Comparison of ENCODE assay signal across 9 cellular contexts in the genomic region with DNA sequence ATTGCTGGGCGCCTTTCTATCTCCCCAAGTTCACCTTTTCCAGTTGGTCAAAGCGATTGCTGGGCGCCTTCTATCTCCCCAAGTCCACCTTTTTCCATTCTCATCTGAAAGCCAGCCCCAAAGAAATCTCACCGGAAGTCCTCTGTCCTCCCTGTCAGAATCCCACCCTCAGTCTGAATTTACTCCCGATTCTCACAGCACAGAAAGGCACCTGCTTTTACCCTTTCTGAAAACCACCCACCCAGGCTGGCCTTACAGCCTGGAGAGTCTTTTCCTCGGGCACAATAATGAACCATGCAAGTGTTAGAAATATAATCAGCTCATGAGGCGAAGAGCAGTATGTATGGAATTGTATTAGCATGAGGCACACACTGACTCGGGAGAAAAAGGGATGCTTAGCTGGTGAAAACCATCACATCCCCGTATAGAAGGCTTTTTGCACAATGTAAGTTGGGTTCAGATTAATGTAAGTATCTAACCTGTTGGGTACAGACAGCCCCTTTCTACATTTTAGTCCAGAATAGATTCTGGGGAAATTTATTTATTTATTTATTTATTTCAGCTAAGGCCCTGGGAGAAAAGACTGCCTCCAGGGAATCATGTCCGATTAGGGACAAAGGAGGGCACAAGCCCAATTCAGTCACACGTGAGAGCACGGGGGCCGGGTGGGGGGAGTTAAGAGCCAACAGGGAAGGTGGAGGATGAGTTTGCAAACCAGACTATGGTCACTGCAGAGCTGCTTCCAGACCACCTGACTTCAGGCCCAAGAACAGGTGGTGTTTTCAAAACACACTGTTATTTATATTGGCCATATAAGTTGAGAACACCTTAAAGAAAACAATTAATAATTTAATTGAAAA. TPM values are rescaled to one million over a fixed set of nuclear protein-coding genes. Genes with fewer than 3 reads are reported as not detected.
DNase-seq lines count a peak whose midpoint lies in the region; ATAC-seq and TF ChIP-seq lines count a peak whose summit lies in the region.
"Had no signal": no experiment of that assay in that cellular context is flagged by ENCODE, and none has a peak within 500 bp of the region (broad histone marks: within the 10 kb centered on the region; RNA-seq: fewer than 3 reads in every experiment).

No MANE protein-coding gene starts in this region.

- intact Hi-C loops in mammary epithelial cell (cut with micrococcal nuclease) (loop anchor here (5.0 kb wide), 3 partner anchors 77 to 547 kb away; no protein-coding TSS in a partner anchor), transverse colon (cut with DNase I; ENCODE audit: low total_unique reads) (loop anchor here (5.0 to 10.0 kb wide), 2 partner anchors 114 to 217 kb away; no protein-coding TSS in a partner anchor)

- H3K9me3 ChIP-seq in mammary epithelial cell (replicated peaks; ENCODE audit: insufficient read depth, low read length) (no peaks in the 10 kb centered on the region), mesodermal cell (ENCODE audit: control insufficient read depth, low read length) (no peaks in the 10 kb centered on the region), transverse colon (no peaks in the 10 kb centered on the region)

- H3K27me3 Mint-ChIP-seq in activated naive CD4-positive, alpha-beta T cell treated with anti-CD3 and anti-CD28 coated beads, Interleukin-2, amount 50 U/mL, for 24 hours: peaks cover 10% of the 10 kb centered on the region

- H3K4me1 Mint-ChIP-seq in activated naive CD4-positive, alpha-beta T cell treated with anti-CD3 and anti-CD28 coated beads, Interleukin-2, amount 50 U/mL, for 24 hours: peaks cover 8% of the 10 kb centered on the region

- H3K4me3 ChIP-seq in mammary epithelial cell (replicated peaks in 1 of 3; ENCODE audit: insufficient read depth in 1 of 3, low read depth in 2 of 3, low read length in 3 of 3): no peak overlapping the region
- H3K4me3 ChIP-seq in mesodermal cell (ENCODE audit: extremely low read depth, insufficient read depth, low read length, poor library complexity, severe bottlenecking): peak overlapping the region; percentile 53
- H3K4me3 ChIP-seq in transverse colon: peak overlapping the region in 2 of 4 donors; percentile 78 to 95

- in situ Hi-C loops in mammary epithelial cell (cut with MboI; ENCODE audit: low sequenced_read_pairs in 2 of 2) (no loop called here), transverse colon (cut with MboI; ENCODE audit: low pct_ligation_motif_present in 1 of 4, low pct_unique_long_range_greater_than_20kb in 1 of 4, low sequenced_read_pairs in 3 of 4) (loop anchor here in 1 of 4 donors (25.0 kb wide), 1 partner anchor 212 kb away; no protein-coding TSS in a partner anchor)

- BruUV-seq in mammary epithelial cell (replicated peaks; lab: Mats Ljungman, UMichigan): no TSS peak

- H3K27ac ChIP-seq in mammary epithelial cell (ENCODE audit: insufficient read depth, low read depth, low read length): no peak overlapping the region
- H3K27ac ChIP-seq in mesodermal cell (ENCODE audit: low read depth, low read length, severe bottlenecking): peak overlapping the region; percentile 77
- H3K27ac ChIP-seq in transverse colon: peak overlapping the region; percentile 92 to 96 (median 96)

- no peak for DNase-seq in activated naive CD4-positive, alpha-beta T cell treated with anti-CD3 and anti-CD28 coated beads, Interleukin-2, amount 50 U/mL, for 16 hours
- DNase-seq in mammary epithelial cell: no peak
- DNase-seq in transverse colon: no peak
- DNase-seq in activated CD8-positive, alpha-beta memory T cell treated with anti-CD3 and anti-CD28 coated beads, Interleukin-2, amount 50 U/mL, for 48 hours: no peak
- DNase-seq in NCI-H1930 (lab: John Stamatoyannopoulos, UW): no peak
- DNase-seq: NK-92 treated with Interleukin-12 subunit alpha and Interleukin-12 subunit beta, amount 100 ng/mL, for 24 hours had no signal

- no peak for ATAC-seq in GM18505 (IDR thresholded peaks at IDR 0.05; ENCODE audit: unreplicated experiment)

- no peaks in the 10 kb centered on the region for H3K9me3 Mint-ChIP-seq in activated naive CD4-positive, alpha-beta T cell treated with anti-CD3 and anti-CD28 coated beads, Interleukin-2, amount 50 U/mL, for 24 hours

- H3K79me2 ChIP-seq in mammary epithelial cell (ENCODE audit: insufficient read depth, low read length): peaks cover 86% of the 10 kb centered on the region

- H3K4me1 ChIP-seq in mammary epithelial cell (ENCODE audit: insufficient read depth, low read length): peaks cover 34% of the 10 kb centered on the region
- peaks cover 68% of the 10 kb centered on the region for H3K4me1 ChIP-seq in mesodermal cell (ENCODE audit: control insufficient read depth, insufficient read depth, low read length, poor library complexity, severe bottlenecking)
- peaks cover 44 to 84% (median 68%) of the 10 kb centered on the region in 4 donors for H3K4me1 ChIP-seq in transverse colon

- TF ChIP-seq EP300 in transverse colon (IDR thresholded peaks at IDR 0.05; ENCODE audit: low read depth): no peak

- TF ChIP-seq CTCF in mammary epithelial cell (conservative IDR thresholded peaks at IDR 0.05 in 1 of 2, IDR thresholded peaks at IDR 0.05 in 1 of 2; ENCODE audit: extremely low read depth in 1 of 2, insufficient read depth in 1 of 2, low read depth in 1 of 2, low read length in 2 of 2): no peak
- TF ChIP-seq CTCF in transverse colon (IDR thresholded peaks at IDR 0.05): no peak

- H3K36me3 ChIP-seq in mammary epithelial cell (ENCODE audit: insufficient read depth, low read length): no peaks in the 10 kb centered on the region
- no peaks in the 10 kb centered on the region for H3K36me3 ChIP-seq in mesodermal cell (ENCODE audit: control insufficient read depth, insufficient read depth, low read length)
- no peaks in the 10 kb centered on the region for H3K36me3 ChIP-seq in transverse colon

- no peak overlapping the region for H2AFZ ChIP-seq in mammary epithelial cell (ENCODE audit: low read depth, low read length)

- H3K27me3 ChIP-seq in mammary epithelial cell (ENCODE audit: insufficient read depth, low read length) (no peaks in the 10 kb centered on the region), transverse colon (no peaks in the 10 kb centered on the region)

- TF ChIP-seq POLR2A in transverse colon (IDR thresholded peaks at IDR 0.05) (no peak), GM18505 (IDR thresholded peaks at IDR 0.05; ENCODE audit: borderline replicate concordance, extremely low read depth, insufficient read depth, insufficient read length) (no peak)

- CTCF ChIA-PET in mammary epithelial cell (lab: Charles Lee; ENCODE audit: low non-redundant PET): no interaction called here

- WGBS in mammary epithelial cell (ENCODE audit: low coverage, missing lambda C conversion rate): 94% methylated on average over 12 of the region's 13 CpGs
- WGBS in mesodermal cell (ENCODE audit: insufficient coverage in 2 of 2), 2 experiments: 26% methylated on average over 11 to 12 of the region's 13 CpGs
- 74 to 78% methylated on average over 12 to 13 of the region's 13 CpGs for WGBS in transverse colon (ENCODE audit: low coverage in 1 of 2), 2 donors

- H4K20me1 ChIP-seq in mammary epithelial cell (ENCODE audit: insufficient read depth, low read length): no peaks in the 10 kb centered on the region

- H3K4me2 ChIP-seq in mammary epithelial cell (ENCODE audit: insufficient read depth, low read depth, low read length): peak overlapping the region; percentile 97

- no peaks in the 10 kb centered on the region for H3K36me3 Mint-ChIP-seq in activated naive CD4-positive, alpha-beta T cell treated with anti-CD3 and anti-CD28 coated beads, Interleukin-2, amount 50 U/mL, for 24 hours

- H3K9ac ChIP-seq in mammary epithelial cell (ENCODE audit: insufficient read depth, low read length): no peak overlapping the region

- dilution Hi-C loops in mammary epithelial cell (cut with HindIII; ENCODE audit: low sequenced_read_pairs): no loop called here

- peak overlapping the region; percentile 68 for H3K4me3 Mint-ChIP-seq in activated naive CD4-positive, alpha-beta T cell treated with anti-CD3 and anti-CD28 coated beads, Interleukin-2, amount 50 U/mL, for 24 hours

- H3K27ac Mint-ChIP-seq in activated naive CD4-positive, alpha-beta T cell treated with anti-CD3 and anti-CD28 coated beads, Interleukin-2, amount 50 U/mL, for 24 hours: no peak overlapping the region

RNA-seq across cellular contexts. Expression of gene ZFHX3, which starts 1.4 kb away (rescaled TPM):
- total RNA-seq in mammary epithelial cell (10 to 100 TPM in 1 of 2 donors, 1 to 10 TPM in 1; 6.7 to 11.3 TPM), transverse colon (10 to 100 TPM; 12.3 to 23.7 (median 15.3) TPM)
- 1.5 TPM for polyA plus RNA-seq in mammary epithelial cell
- 11.4 TPM for polyA minus RNA-seq in mammary epithelial cell
- 5.9 TPM for polyA plus RNA-seq in mesodermal cell (2013, experiment 1 of 2)
- 4.4 TPM for polyA plus RNA-seq in mesodermal cell (2013, experiment 2 of 2)
